Comparison of ENCODE assay signal across 8 cellular contexts in the genomic region with DNA sequence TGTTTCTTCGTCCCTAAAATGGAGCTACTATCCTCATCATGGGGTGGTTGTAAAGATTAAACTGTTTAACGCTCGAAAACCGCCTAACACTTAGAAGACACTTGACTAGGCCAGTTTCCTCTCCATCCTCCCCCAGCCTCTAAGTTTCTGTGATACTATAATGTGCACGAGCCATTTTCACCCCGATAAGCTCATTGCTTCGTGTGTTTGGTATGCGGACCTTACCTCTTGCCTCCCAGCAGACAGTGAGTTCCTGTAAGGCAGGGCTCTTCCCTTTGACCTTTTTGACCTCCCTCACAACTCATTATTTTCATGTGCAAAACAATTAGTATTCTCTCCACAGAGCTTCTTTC. TPM values are rescaled to one million over a fixed set of nuclear protein-coding genes. Genes with fewer than 3 reads are reported as not detected.
DNase-seq lines count a peak whose midpoint lies in the region; ATAC-seq, FAIRE-seq and TF ChIP-seq lines count a peak whose summit lies in the region.

No MANE protein-coding gene starts in this region.

- WGBS in neuronal stem cell (ENCODE audit: extremely low coverage in 2 of 2, insufficient read length in 2 of 2, insufficient replicate concordance in 1 of 2), 2 donors = no CpG with 5 or more reads among the region's 8 CpGs

- intact Hi-C loops in endothelial cell of umbilical vein (cut with micrococcal nuclease) = no loop called here

- dilution Hi-C loops in endothelial cell of umbilical vein (cut with MboI; ENCODE audit: extremely low pct_ligation_motif_present, low sequenced_read_pairs) = no loop called here

- H4K20me1 ChIP-seq in OCI-LY1 (ENCODE audit: insufficient read depth, low read length) (no peaks in the 10 kb centered on the region), endothelial cell of umbilical vein (replicated peaks; ENCODE audit: control insufficient read depth, extremely low read depth, insufficient read depth, low read length) (peaks cover 4% of the 10 kb centered on the region)

- H3F3A ChIP-seq in OCI-LY1 (ENCODE audit: insufficient read depth, low read length) = no peaks in the 10 kb centered on the region

- FAIRE-seq in endothelial cell of umbilical vein (lab: Jason Lieb, UNC) = no peak

- H3K18ac ChIP-seq in neuronal stem cell (ENCODE audit: low read length) = no peak overlapping the region

- POLR2A ChIA-PET in endothelial cell of umbilical vein (lab: Charles Lee) = no interaction called here

- H3K79me2 ChIP-seq in OCI-LY1 (ENCODE audit: insufficient read depth, low read length) (peaks cover 40% of the 10 kb centered on the region), endothelial cell of umbilical vein (ENCODE audit: control insufficient read depth, insufficient read depth, low read length) (peaks cover 40% of the 10 kb centered on the region)

- peaks cover 3% of the 10 kb centered on the region for H3K36me3 Mint-ChIP-seq in activated CD8-positive, alpha-beta memory T cell treated with anti-CD3 and anti-CD28 coated beads, Interleukin-2, amount 10 ng/mL, durations not matched to agents 7 days and 5 days

- CTCF ChIA-PET in activated CD8-positive, alpha-beta memory T cell treated with anti-CD3 and anti-CD28 coated beads, Interleukin-2, amount 10 ng/mL, durations not matched to agents 7 days and 5 days (lab: Charles Lee) = interaction anchor here (0.8 to 1.5 kb wide), 6 partner anchors 13 to 227 kb away, joined by 3 to 6 read pairs (median 4); no protein-coding TSS in a partner anchor
- CTCF ChIA-PET in endothelial cell of umbilical vein (lab: Charles Lee) = interaction anchor here (0.6 to 1.4 kb wide), 6 partner anchors 10 to 881 kb away, joined by 3 to 10 read pairs (median 4); no protein-coding TSS in a partner anchor

- H3K27ac ChIP-seq in OCI-LY1 (ENCODE audit: low read depth, low read length, poor library complexity, severe bottlenecking) (peak overlapping the region; percentile 88), endothelial cell of umbilical vein (ENCODE audit: insufficient read depth, low read depth, low read length) (no peak overlapping the region), neuronal stem cell (replicated peaks; ENCODE audit: low read length) (peak overlapping the region; percentile 72)

- peak; percentile 2 for ATAC-seq in activated CD8-positive, alpha-beta memory T cell treated with anti-CD3 and anti-CD28 coated beads, Interleukin-2, amount 10 ng/mL, durations not matched to agents 7 days and 5 days
- ATAC-seq in HG03342 (IDR thresholded peaks at IDR 0.05; ENCODE audit: unreplicated experiment) = no peak

- H3K4ac ChIP-seq in neuronal stem cell (ENCODE audit: low read length) = no peak overlapping the region

- H3K23ac ChIP-seq in neuronal stem cell (ENCODE audit: low read depth, low read length, poor library complexity) = no peak overlapping the region

- no peak overlapping the region for H4K91ac ChIP-seq in neuronal stem cell (ENCODE audit: low read depth, low read length, poor library complexity)

- no peak overlapping the region for H2BK5ac ChIP-seq in neuronal stem cell (ENCODE audit: low read length)

- no peaks in the 10 kb centered on the region for H3K79me1 ChIP-seq in neuronal stem cell (ENCODE audit: low read depth, low read length)

- no peaks in the 10 kb centered on the region for H3K9me1 ChIP-seq in endothelial cell of umbilical vein (replicated peaks; ENCODE audit: control insufficient read depth, extremely low read depth, insufficient read depth, low read length)

- H2BK15ac ChIP-seq in neuronal stem cell (ENCODE audit: low read length) = no peak overlapping the region

- H3K27ac Mint-ChIP-seq in activated CD8-positive, alpha-beta memory T cell treated with anti-CD3 and anti-CD28 coated beads, Interleukin-2, amount 10 ng/mL, durations not matched to agents 7 days and 5 days = peak overlapping the region; percentile 84

- H3K4me3 ChIP-seq in OCI-LY1 (ENCODE audit: low read depth, low read length, poor library complexity, severe bottlenecking) (peak overlapping the region; percentile 98), endothelial cell of umbilical vein (replicated peaks in 1 of 3; ENCODE audit: insufficient read depth in 1 of 3, low read depth in 1 of 3, low read length in 3 of 3) (peak overlapping the region in 2 of 3 experiments; percentile 74 to 86), neuronal stem cell (ENCODE audit: low read length in 2 of 2) (peak overlapping the region; percentile 67 to 97)

- no peak overlapping the region for H2AK5ac ChIP-seq in neuronal stem cell (ENCODE audit: low read depth, low read length)

- H3K14ac ChIP-seq in neuronal stem cell (ENCODE audit: low read length) = no peak overlapping the region

- no peaks in the 10 kb centered on the region for H3K27me3 Mint-ChIP-seq in activated CD8-positive, alpha-beta memory T cell treated with anti-CD3 and anti-CD28 coated beads, Interleukin-2, amount 10 ng/mL, durations not matched to agents 7 days and 5 days

- no peak for DNase-seq in activated CD8-positive, alpha-beta memory T cell treated with anti-CD3 and anti-CD28 coated beads, Interleukin-2, amount 10 ng/mL, durations not matched to agents 7 days and 5 days
- no peak for DNase-seq in activated CD8-positive, alpha-beta memory T cell treated with anti-CD3 and anti-CD28 coated beads, Interleukin-2, amount 50 U/mL, for 48 hours
- no peak for DNase-seq in endothelial cell of umbilical vein (ENCODE audit: low read depth, low spot score)
- DNase-seq in neuronal stem cell (ENCODE audit: low spot score) = peak; percentile 37
- no peak for DNase-seq in activated gamma-delta T cell treated with Interleukin-2 at 50 U/mL for 16 hours
- no peak for DNase-seq in 8988T

- no peak for TF ChIP-seq POLR2A in endothelial cell of umbilical vein (IDR thresholded peaks at IDR 0.05; ENCODE audit: low read depth, low read length)

- peak overlapping the region; percentile 86 for H3K4me2 ChIP-seq in OCI-LY1 (ENCODE audit: low read length)
- peak overlapping the region; percentile 92 for H3K4me2 ChIP-seq in endothelial cell of umbilical vein (ENCODE audit: insufficient read depth, low read length)
- peak overlapping the region; percentile 75 for H3K4me2 ChIP-seq in neuronal stem cell (ENCODE audit: insufficient read depth, low read length, poor library complexity, severe bottlenecking)

- peaks cover 36% of the 10 kb centered on the region for H3K4me1 Mint-ChIP-seq in activated CD8-positive, alpha-beta memory T cell treated with anti-CD3 and anti-CD28 coated beads, Interleukin-2, amount 10 ng/mL, durations not matched to agents 7 days and 5 days

- H3K9ac ChIP-seq in OCI-LY1 (ENCODE audit: low read length) (peak overlapping the region; percentile 97), endothelial cell of umbilical vein (replicated peaks; ENCODE audit: extremely low read depth, insufficient read depth, low read length) (peak overlapping the region; percentile 28), neuronal stem cell (ENCODE audit: low read depth, low read length, poor library complexity) (no peak overlapping the region)

- H3K9me3 ChIP-seq in OCI-LY1 (ENCODE audit: low read length) (no peaks in the 10 kb centered on the region), endothelial cell of umbilical vein (replicated peaks; ENCODE audit: control insufficient read depth, insufficient read depth, low read length) (no peaks in the 10 kb centered on the region), neuronal stem cell (replicated peaks in 1 of 2; ENCODE audit: control insufficient read depth in 2 of 2, insufficient read depth in 1 of 2, low read depth in 1 of 2, low read length in 2 of 2) (no peaks in the 10 kb centered on the region)

- H3K4me1 ChIP-seq in OCI-LY1 (ENCODE audit: insufficient read depth, low read length, severe bottlenecking) (peaks cover 52% of the 10 kb centered on the region), endothelial cell of umbilical vein (ENCODE audit: control insufficient read depth, extremely low read depth, insufficient read depth, low read length) (peaks cover 14% of the 10 kb centered on the region), neuronal stem cell (ENCODE audit: control insufficient read depth in 2 of 2, insufficient read depth in 1 of 2, low read depth in 1 of 2, low read length in 2 of 2) (peaks cover 5 to 7% of the 10 kb centered on the region in 2 donors)

- no peaks in the 10 kb centered on the region for H3K9me2 ChIP-seq in OCI-LY1 (ENCODE audit: low read depth, low read length)

- no TSS peak for BruUV-seq in endothelial cell of umbilical vein (replicated peaks; lab: Mats Ljungman, UMichigan)

- H2AFZ ChIP-seq in OCI-LY1 (ENCODE audit: low read length) (peak overlapping the region; percentile 85), endothelial cell of umbilical vein (ENCODE audit: low read depth, low read length) (peak overlapping the region; percentile 96), neuronal stem cell (ENCODE audit: low read length) (peak overlapping the region; percentile 90)

- H3K36me3 ChIP-seq in OCI-LY1 (ENCODE audit: insufficient read depth, low read length) = no peaks in the 10 kb centered on the region
- H3K36me3 ChIP-seq in endothelial cell of umbilical vein (ENCODE audit: control insufficient read depth in 2 of 2, extremely low read depth in 1 of 2, insufficient read depth in 2 of 2, low read length in 2 of 2) = no peaks in the 10 kb centered on the region
- no peaks in the 10 kb centered on the region for H3K36me3 ChIP-seq in neuronal stem cell (replicated peaks in 1 of 2; ENCODE audit: control insufficient read depth in 2 of 2, insufficient read depth in 2 of 2, low read length in 2 of 2)

- no peak overlapping the region for H4K8ac ChIP-seq in neuronal stem cell (ENCODE audit: low read depth, low read length)

- no peak overlapping the region for H2BK12ac ChIP-seq in neuronal stem cell (ENCODE audit: low read length)

- H2BK120ac ChIP-seq in neuronal stem cell (ENCODE audit: low read depth, low read length) = no peak overlapping the region

- no peaks in the 10 kb centered on the region for H3K9me3 Mint-ChIP-seq in activated CD8-positive, alpha-beta memory T cell treated with anti-CD3 and anti-CD28 coated beads, Interleukin-2, amount 10 ng/mL, durations not matched to agents 7 days and 5 days (ENCODE audit: low read depth)

- TF ChIP-seq CTCF in OCI-LY1 (IDR thresholded peaks at IDR 0.05; ENCODE audit: low read length) (no peak), endothelial cell of umbilical vein (IDR thresholded peaks at IDR 0.05; ENCODE audit: extremely low read depth in 1 of 2, insufficient read depth in 1 of 2, low read depth in 1 of 2, low read length in 2 of 2) (no peak)

- H3K27me3 ChIP-seq in OCI-LY1 (ENCODE audit: insufficient read depth, low read length) (no peaks in the 10 kb centered on the region), endothelial cell of umbilical vein (ENCODE audit: control insufficient read depth in 2 of 2, insufficient read depth in 2 of 2, low read length in 2 of 2) (no peaks in the 10 kb centered on the region), neuronal stem cell (ENCODE audit: control insufficient read depth in 3 of 3, insufficient read depth in 3 of 3, low read depth in 1 of 3, low read length in 3 of 3) (no peaks in the 10 kb centered on the region)

- peak overlapping the region; percentile 90 for H3K4me3 Mint-ChIP-seq in activated CD8-positive, alpha-beta memory T cell treated with anti-CD3 and anti-CD28 coated beads, Interleukin-2, amount 10 ng/mL, durations not matched to agents 7 days and 5 days

RNA-seq across cellular contexts. Expression of a gene that starts 0.5 kb away (rescaled TPM):
- total RNA-seq in activated CD8-positive, alpha-beta memory T cell treated with anti-CD3 and anti-CD28 coated beads, Interleukin-2, amount 10 ng/mL, durations not matched to agents 7 days and 5 days = 1 to 10 TPM; 8.4 to 8.7 TPM
- 23.0 and 23.4 TPM in 2 replicates for total RNA-seq in endothelial cell of umbilical vein
- polyA plus RNA-seq in endothelial cell of umbilical vein = 4.4 and 6.8 TPM in 2 replicates
- 7.3 and 7.5 TPM in 2 replicates for polyA plus RNA-seq in endothelial cell of umbilical vein (2011; cell fraction: cytosol; rRNA removed)
- 7.7 and 11.0 TPM in 2 replicates for polyA plus RNA-seq in endothelial cell of umbilical vein (2011; cell fraction: nucleus; rRNA removed)
- 13.4 and 22.3 TPM in 2 replicates for polyA plus RNA-seq in endothelial cell of umbilical vein (2012)
- polyA minus RNA-seq in endothelial cell of umbilical vein = 7.8 and 8.0 TPM in 2 replicates
- polyA minus RNA-seq in endothelial cell of umbilical vein (2011; cell fraction: cytosol; rRNA and poly(A)+ RNA removed) = 7.4 TPM
- 9.0 and 12.7 TPM in 2 replicates for polyA minus RNA-seq in endothelial cell of umbilical vein (2011; cell fraction: nucleus; rRNA and poly(A)+ RNA removed)
- 7.8 TPM for polyA plus RNA-seq in neuronal stem cell (2013, experiment 1 of 2)
- polyA plus RNA-seq in neuronal stem cell (2013, experiment 2 of 2) = 7.5 TPM
